10 cellular contexts compared by ENCODE assay signal in genomic region chr7:149489391-149490024, GRCh38. TPM values are rescaled to one million over a fixed set of nuclear protein-coding genes. Genes with fewer than 3 reads are reported as not detected.
DNase-seq lines count a peak whose midpoint lies in the region; ATAC-seq and TF ChIP-seq lines count a peak whose summit lies in the region.
"Had no signal": no experiment of that assay in that cellular context is flagged by ENCODE, and none has a peak within 500 bp of the region (broad histone marks: within the 10 kb centered on the region; RNA-seq: fewer than 3 reads in every experiment).

No MANE protein-coding gene starts in this region.

- peak; percentile 56 to 86 for ATAC-seq in naive thymus-derived CD8-positive, alpha-beta T cell
- ATAC-seq in HG02885 (IDR thresholded peaks at IDR 0.05; ENCODE audit: poor library complexity, unreplicated experiment) = no peak

- H3K27me3 Mint-ChIP-seq in naive thymus-derived CD8-positive, alpha-beta T cell = no peaks in the 10 kb centered on the region

- peaks cover 0 to 93% (median 22%) of the 10 kb centered on the region in 3 donors for H3K36me3 Mint-ChIP-seq in naive thymus-derived CD8-positive, alpha-beta T cell

- no peaks in the 10 kb centered on the region for H3K9me3 Mint-ChIP-seq in naive thymus-derived CD8-positive, alpha-beta T cell
- H3K9me3 Mint-ChIP-seq: immature natural killer cell had no signal

- H3K9ac ChIP-seq in Loucy (ENCODE audit: low read depth, low read length, poor library complexity, severe bottlenecking) = no peak overlapping the region

- peak overlapping the region in 6 of 10 donors; percentile 46 to 90 (median 78) for H3K27ac Mint-ChIP-seq in naive thymus-derived CD8-positive, alpha-beta T cell

- no peaks in the 10 kb centered on the region for H3K9me3 ChIP-seq in Loucy (ENCODE audit: insufficient read depth, low read depth, low read length)

- H4K20me1 ChIP-seq in Loucy (ENCODE audit: insufficient read depth, low read length, poor library complexity, severe bottlenecking) = peaks cover 10% of the 10 kb centered on the region

- H3K4me3 Mint-ChIP-seq in naive thymus-derived CD8-positive, alpha-beta T cell = no peak overlapping the region
- H3K4me3 Mint-ChIP-seq: immature natural killer cell had no signal

- no peak overlapping the region for H3K4me3 ChIP-seq in Loucy (ENCODE audit: low read length, poor library complexity, severe bottlenecking)

- POLR2A ChIA-PET in naive thymus-derived CD8-positive, alpha-beta T cell (lab: Charles Lee) = no interaction called here

- no peaks in the 10 kb centered on the region for H3K9me2 ChIP-seq in Loucy (replicated peaks; ENCODE audit: low read depth, low read length)

- DNase-seq in DMS53 (lab: John Stamatoyannopoulos, UW) (peak; percentile 28), DMS53 treated with DMSO at 0.1 percent for 48 hours (lab: John Stamatoyannopoulos, UW; ENCODE audit: unreplicated experiment) (no peak), cerebellum (ENCODE audit: low spot score) (peak; percentile 40), AG08396 (ENCODE audit: low spot score) (no peak)
- DNase-seq in naive thymus-derived CD8-positive, alpha-beta T cell = no peak
- no peak for DNase-seq in stimulated activated naive CD4-positive, alpha-beta T cell (lab: John Stamatoyannopoulos, UW)
- DNase-seq: immature natural killer cell; stimulated activated CD8-positive, alpha-beta memory T cell treated with anti-CD3 and anti-CD28 coated beads, Interleukin-4, amount 100 ng/mL, for 48 hours had no signal

- no peaks in the 10 kb centered on the region for H3K4me1 ChIP-seq in Loucy (ENCODE audit: insufficient read depth, low read length, poor library complexity, severe bottlenecking)

- peaks cover 2 to 22% (median 18%) of the 10 kb centered on the region in 4 donors for H3K4me1 Mint-ChIP-seq in naive thymus-derived CD8-positive, alpha-beta T cell

- TF ChIP-seq CTCF in Loucy (conservative IDR thresholded peaks at IDR 0.05; ENCODE audit: low read length) = peak; percentile 47

- H3K79me2 ChIP-seq in Loucy (ENCODE audit: insufficient read depth, low read length) = no peaks in the 10 kb centered on the region

- H3F3A ChIP-seq in Loucy (ENCODE audit: low read depth) = no peaks in the 10 kb centered on the region

- H3K27me3 ChIP-seq in Loucy (ENCODE audit: insufficient read depth, low read length, poor library complexity, severe bottlenecking) = no peaks in the 10 kb centered on the region

- no peak overlapping the region for H2AFZ ChIP-seq in Loucy (ENCODE audit: low read length)

- no peak overlapping the region for H3K4me2 ChIP-seq in Loucy (ENCODE audit: low read depth, low read length, poor library complexity, severe bottlenecking)

- peaks cover 69% of the 10 kb centered on the region for H3K36me3 ChIP-seq in Loucy (ENCODE audit: insufficient read depth, low read length)

RNA-seq across cellular contexts. Expression of gene ZNF746, which starts 8.1 kb away (rescaled TPM):
- 14.1 TPM for total RNA-seq in cerebellum
- 10 to 100 TPM; 24.4 to 26.0 TPM for total RNA-seq in naive thymus-derived CD8-positive, alpha-beta T cell
- 10 to 100 TPM in 1 of 3 donors, 1 to 10 TPM in 2; 5.9 to 10.9 (median 7.2) TPM for polyA plus RNA-seq in naive thymus-derived CD8-positive, alpha-beta T cell

RNA-seq across cellular contexts. Expression of gene ZNF777, which starts 28.6 kb away (rescaled TPM):
- 4.9 TPM for total RNA-seq in cerebellum
- 10 to 100 TPM; 18.1 to 18.9 TPM for total RNA-seq in naive thymus-derived CD8-positive, alpha-beta T cell
- 1 to 10 TPM; 1.1 to 3.6 (median 1.9) TPM for polyA plus RNA-seq in naive thymus-derived CD8-positive, alpha-beta T cell

Comparison
In these comparisons a context has a peak if more than half of its experiments do, and no peak if none do; other contexts are left out.
1. DNase-seq: peak in DMS53 (single experiment) and cerebellum (single experiment); none in DMS53 treated with DMSO at 0.1 percent for 48 hours (single experiment), naive thymus-derived CD8-positive, alpha-beta T cell (0 of 10), stimulated activated naive CD4-positive, alpha-beta T cell (0 of 6) and AG08396 (single experiment).